19 cellular contexts compared by ENCODE assay signal in genomic region chr16:51302042-51302441, GRCh38.
DNase-seq lines count a peak whose midpoint lies in the region; TF ChIP-seq lines count a peak whose summit lies in the region.
"Had no signal": no experiment of that assay in that cellular context is flagged by ENCODE, and none has a peak within 500 bp of the region (broad histone marks: within the 10 kb centered on the region; RNA-seq: fewer than 3 reads in every experiment).

No MANE protein-coding gene starts in this region.

- H3K79me1 ChIP-seq in mesendoderm (ENCODE audit: low read length), result no peaks in the 10 kb centered on the region

- H2BK5ac ChIP-seq in mesendoderm (ENCODE audit: low read length), result no peak overlapping the region

- H2AFZ ChIP-seq in GM23248, result no peak overlapping the region

- peaks cover 12% of the 10 kb centered on the region; the same call in 1 of the 2 replicates for H3F3A ChIP-seq in GM23248 (ENCODE audit: insufficient read depth)

- in situ Hi-C loops in GM23248 (cut with MboI), result no loop called here

- H3K4me2 ChIP-seq in mesendoderm (ENCODE audit: low read length) (no peak overlapping the region), GM23248 (ENCODE audit: unreplicated experiment) (no peak overlapping the region)

- H2BK15ac ChIP-seq in mesendoderm (replicated peaks; ENCODE audit: low read depth), result no peak overlapping the region

- H3K27me3 ChIP-seq in mesendoderm (ENCODE audit: insufficient read depth, low read length, poor library complexity) (no peaks in the 10 kb centered on the region), WERI-Rb-1 (ENCODE audit: insufficient read depth, low read depth, severe bottlenecking) (no peaks in the 10 kb centered on the region), GM23248 (replicated peaks; ENCODE audit: insufficient read depth) (no peaks in the 10 kb centered on the region)

- H3K36me3 ChIP-seq in mesendoderm (ENCODE audit: control insufficient read depth, insufficient read depth, low read length) (no peaks in the 10 kb centered on the region), WERI-Rb-1 (no peaks in the 10 kb centered on the region), GM23248 (ENCODE audit: low read depth) (no peaks in the 10 kb centered on the region)

- no peak overlapping the region for H2AK5ac ChIP-seq in mesendoderm (ENCODE audit: low read length)

- H3K18ac ChIP-seq in mesendoderm (ENCODE audit: low read length), result no peak overlapping the region

- no peak overlapping the region for H3K4me3 ChIP-seq in foreskin fibroblast (ENCODE audit: low read depth in 1 of 2, low read length in 2 of 2)
- no peak overlapping the region for H3K4me3 ChIP-seq in mesendoderm (ENCODE audit: low read length)
- H3K4me3 ChIP-seq in WERI-Rb-1 (ENCODE audit: low read depth, low read length), result no peak overlapping the region
- H3K4me3 ChIP-seq in GM23248, result no peak overlapping the region
- H3K4me3 ChIP-seq: GM12878, K562 had no signal

- no peak overlapping the region for H2BK120ac ChIP-seq in mesendoderm (ENCODE audit: low read depth, low read length)

- WGBS in mesendoderm (ENCODE audit: extremely low coverage, insufficient coverage, low lambda C conversion rate), result no CpG with 5 or more reads among the region's 1 CpG
- 85 to 90% methylated on average over 1 of the region's 1 CpG for WGBS in GM23248 (ENCODE audit: low coverage in 1 of 2, low lambda C conversion rate in 2 of 2, missing lambda C conversion rate in 2 of 2), 2 experiments

- H3K4me1 ChIP-seq in mesendoderm (ENCODE audit: control insufficient read depth, low read depth, low read length) (no peaks in the 10 kb centered on the region), GM23248 (ENCODE audit: insufficient read depth) (peaks cover 18% of the 10 kb centered on the region)
- H3K4me1 ChIP-seq: Caco-2 had no signal

- H4K20me1 ChIP-seq in GM23248 (ENCODE audit: insufficient read depth), result no peaks in the 10 kb centered on the region

- H3K9me2 ChIP-seq in GM23248 (ENCODE audit: insufficient read depth), result no peaks in the 10 kb centered on the region

- no peak overlapping the region for H3K4ac ChIP-seq in mesendoderm (ENCODE audit: low read depth, low read length)

- H3K23ac ChIP-seq in mesendoderm (ENCODE audit: low read length), result no peak overlapping the region

- no peak overlapping the region for H4K5ac ChIP-seq in mesendoderm (ENCODE audit: low read length)

- H3K9me3 ChIP-seq in WERI-Rb-1 (ENCODE audit: severe bottlenecking) (peaks cover 8% of the 10 kb centered on the region), GM23248 (ENCODE audit: low read depth) (no peaks in the 10 kb centered on the region)

- TF ChIP-seq CTCF in foreskin fibroblast (IDR thresholded peaks at IDR 0.05; ENCODE audit: low read depth, low read length), result peak; percentile 21
- TF ChIP-seq CTCF in WERI-Rb-1 (IDR thresholded peaks at IDR 0.05; ENCODE audit: low read depth, low read length), result no peak

- DNase-seq in DMS 273 (lab: John Stamatoyannopoulos, UW; ENCODE audit: unreplicated experiment) (peak; percentile 1), DMS 273 treated with DMSO at 0.1 percent for 48 hours (lab: John Stamatoyannopoulos, UW) (no peak), RPMI7951 (ENCODE audit: low read depth) (peak; percentile 11), foreskin fibroblast (no peak), mesendoderm (no peak), NCI-H2196 (lab: John Stamatoyannopoulos, UW; ENCODE audit: unreplicated experiment) (no peak), WERI-Rb-1 (no peak), GM23248 (no peak)
- DNase-seq: C1 segment of cervical spinal cord; Caco-2; CD4-positive, alpha-beta T cell; DND-41; EL; H9; IMR-90 had no signal

- H3K27ac ChIP-seq in mesendoderm (ENCODE audit: low read depth, low read length) (no peak overlapping the region), WERI-Rb-1 (no peak overlapping the region), GM23248 (no peak overlapping the region)
- H3K27ac ChIP-seq: 22Rv1, HL-60 had no signal

- peak overlapping the region; percentile 39 for H4K8ac ChIP-seq in mesendoderm (ENCODE audit: low read depth, low read length)

- H3K79me2 ChIP-seq in mesendoderm (ENCODE audit: control insufficient read depth, insufficient read depth, low read length), result no peaks in the 10 kb centered on the region
- H3K79me2 ChIP-seq in GM23248 (ENCODE audit: insufficient read depth), result no peaks in the 10 kb centered on the region

- H3K9ac ChIP-seq in mesendoderm (ENCODE audit: low read length) (no peak overlapping the region), GM23248 (no peak overlapping the region)

- H3K56ac ChIP-seq in mesendoderm (ENCODE audit: low read length), result no peak overlapping the region

Comparison
In these comparisons a context has a peak if more than half of its experiments do, and no peak if none do; other contexts are left out.
1. DNase-seq: peak in DMS 273 (single experiment) and RPMI7951 (single experiment); none in DMS 273 treated with DMSO at 0.1 percent for 48 hours (single experiment), foreskin fibroblast (0 of 2), mesendoderm (single experiment), NCI-H2196 (single experiment), WERI-Rb-1 (single experiment) and GM23248 (single experiment).